14 cellular contexts compared by ENCODE assay signal in the genomic region with DNA sequence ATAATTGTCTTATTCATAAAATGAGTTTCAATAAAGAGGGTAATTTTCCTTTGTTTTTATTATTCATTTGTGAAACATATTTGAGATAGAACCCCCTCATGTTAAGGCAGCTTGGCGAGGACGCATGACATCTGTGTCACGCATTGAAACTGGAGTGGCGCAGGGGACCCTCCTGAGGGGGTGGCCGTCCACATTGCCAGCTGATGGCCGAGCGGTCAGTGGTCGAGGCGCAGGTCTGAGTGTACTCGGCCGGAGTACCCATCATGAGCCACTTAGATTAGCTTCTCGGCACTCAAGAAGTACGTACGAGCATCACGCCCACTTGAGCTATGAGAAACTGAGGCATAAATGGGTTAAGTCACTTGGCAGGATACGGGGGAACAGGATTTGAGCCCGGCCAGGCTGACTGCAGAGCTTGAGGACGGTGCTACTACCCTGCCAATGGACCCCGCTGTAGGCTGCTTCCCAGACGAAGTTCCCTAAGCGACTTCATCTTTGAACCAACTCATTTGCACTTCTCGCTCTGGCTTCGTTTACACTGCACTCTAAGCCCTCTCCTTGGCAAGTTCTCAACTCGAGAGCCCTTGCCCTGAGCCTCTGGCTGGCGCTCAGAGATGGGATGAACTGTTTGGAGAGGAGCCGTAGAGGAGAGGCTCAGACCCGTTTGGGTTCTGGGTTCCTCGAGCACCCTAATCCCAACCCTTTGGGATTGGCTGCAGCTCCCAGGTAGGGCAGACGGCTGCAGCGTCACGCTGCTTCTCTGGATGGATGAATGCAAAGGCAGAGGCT.
A peak's percentile ranks its signal among the peaks of the same experiment; 100 is the strongest.
DNase-seq lines count a peak whose midpoint lies in the region; ATAC-seq lines count a peak whose summit lies in the region.
"Had no signal": no experiment of that assay in that cellular context is flagged by ENCODE, and none has a peak within 500 bp of the region (broad histone marks: within the 10 kb centered on the region; RNA-seq: fewer than 3 reads in every experiment).

No MANE protein-coding gene starts in this region.

- H3K27me3 Mint-ChIP-seq in activated CD8-positive, alpha-beta memory T cell treated with anti-CD3 and anti-CD28 coated beads, Interleukin-2, amount 10 ng/mL, durations not matched to agents 7 days and 5 days = peaks cover 26% of the 10 kb centered on the region
- H3K27me3 Mint-ChIP-seq in activated naive CD8-positive, alpha-beta T cell treated with anti-CD3 and anti-CD28 coated beads, Interleukin-2, amount 50 U/mL, for 24 hours = no peaks in the 10 kb centered on the region
- no peaks in the 10 kb centered on the region for H3K27me3 Mint-ChIP-seq in stimulated activated naive B cell treated with anti-CD40 and anti-IgM and Interleukin-4, amounts not matched to agents 10 μg/mL and 1 μg/mL and 100 μg/mL, for 72 hours

- H3K9me2 ChIP-seq in GM23248 (ENCODE audit: insufficient read depth) = no peaks in the 10 kb centered on the region

- peaks cover 2% of the 10 kb centered on the region for H3K9me3 Mint-ChIP-seq in activated CD8-positive, alpha-beta memory T cell treated with anti-CD3 and anti-CD28 coated beads, Interleukin-2, amount 10 ng/mL, durations not matched to agents 7 days and 5 days (ENCODE audit: low read depth)
- no peaks in the 10 kb centered on the region for H3K9me3 Mint-ChIP-seq in activated naive CD8-positive, alpha-beta T cell treated with anti-CD3 and anti-CD28 coated beads, Interleukin-2, amount 50 U/mL, for 24 hours
- peaks cover 0 to 2% of the 10 kb centered on the region in 2 donors for H3K9me3 Mint-ChIP-seq in stimulated activated naive B cell treated with anti-CD40 and anti-IgM and Interleukin-4, amounts not matched to agents 10 μg/mL and 1 μg/mL and 100 μg/mL, for 72 hours
- H3K9me3 Mint-ChIP-seq: activated T-helper 2 cell treated with anti-CD3 and anti-CD28 coated beads, Interferon-gamma antibody, Interleukin-2, Interleukin-4, amounts not matched to agents 10 μg/mL and 5 μg/mL and 100 μg/mL, durations not matched to agents 14 hours and 24 hours and 36 hours; endodermal cell had no signal

- no peak overlapping the region for H3K9ac ChIP-seq in GM23248

- H2AFZ ChIP-seq in GM23248 = no peak overlapping the region
- H2AFZ ChIP-seq: PC-9 had no signal

- no peaks in the 10 kb centered on the region for H4K20me1 ChIP-seq in GM23248 (ENCODE audit: insufficient read depth)

- no peaks in the 10 kb centered on the region for H3K79me2 ChIP-seq in GM23248 (ENCODE audit: insufficient read depth)

- CTCF ChIA-PET in activated CD8-positive, alpha-beta memory T cell treated with anti-CD3 and anti-CD28 coated beads, Interleukin-2, amount 10 ng/mL, durations not matched to agents 7 days and 5 days (lab: Charles Lee) = interaction anchor here (1.2 kb wide), 1 partner anchor 115 kb away, joined by 3 read pairs; no protein-coding TSS in a partner anchor

- H3F3A ChIP-seq in GM23248 (ENCODE audit: insufficient read depth) = no peaks in the 10 kb centered on the region

- H3K4me3 ChIP-seq in GM23248 = 0 out of 2 replicates have a peak overlapping the region, but pooled peaks have one; percentile 15
- H3K4me3 ChIP-seq: PC-9 had no signal

- DNase-seq in activated CD8-positive, alpha-beta memory T cell treated with anti-CD3 and anti-CD28 coated beads, Interleukin-2, amount 10 ng/mL, durations not matched to agents 7 days and 5 days = no peak
- no peak for DNase-seq in activated CD8-positive, alpha-beta memory T cell treated with anti-CD3 and anti-CD28 coated beads for 24 hours
- DNase-seq in GM23248 (no peak), NCI-H1105 (lab: John Stamatoyannopoulos, UW) (no peak), D341Med (ENCODE audit: low spot score) (no peak)
- no peak for DNase-seq in activated naive CD8-positive, alpha-beta T cell treated with anti-CD3 and anti-CD28 coated beads, Interleukin-2, amount 50 U/mL, for 24 hours
- no peak for DNase-seq in stimulated activated naive B cell treated with anti-CD40 and anti-IgM and Interleukin-4, amounts not matched to agents 10 μg/mL and 1 μg/mL and 100 μg/mL, for 72 hours
- DNase-seq: HCEC 1CT, left cardiac atrium, PC-9 had no signal

- H3K27ac Mint-ChIP-seq in activated CD8-positive, alpha-beta memory T cell treated with anti-CD3 and anti-CD28 coated beads, Interleukin-2, amount 10 ng/mL, durations not matched to agents 7 days and 5 days = no peak overlapping the region
- H3K27ac Mint-ChIP-seq in activated naive CD8-positive, alpha-beta T cell treated with anti-CD3 and anti-CD28 coated beads, Interleukin-2, amount 50 U/mL, for 24 hours = no peak overlapping the region
- no peak overlapping the region for H3K27ac Mint-ChIP-seq in stimulated activated naive B cell treated with anti-CD40 and anti-IgM and Interleukin-4, amounts not matched to agents 10 μg/mL and 1 μg/mL and 100 μg/mL, for 72 hours
- H3K27ac Mint-ChIP-seq: activated T-helper 2 cell treated with anti-CD3 and anti-CD28 coated beads, Interferon-gamma antibody, Interleukin-2, Interleukin-4, amounts not matched to agents 10 μg/mL and 5 μg/mL and 100 μg/mL, durations not matched to agents 14 hours and 24 hours and 36 hours; endodermal cell had no signal

- no peaks in the 10 kb centered on the region for H3K36me3 Mint-ChIP-seq in activated CD8-positive, alpha-beta memory T cell treated with anti-CD3 and anti-CD28 coated beads, Interleukin-2, amount 10 ng/mL, durations not matched to agents 7 days and 5 days
- no peaks in the 10 kb centered on the region for H3K36me3 Mint-ChIP-seq in activated naive CD8-positive, alpha-beta T cell treated with anti-CD3 and anti-CD28 coated beads, Interleukin-2, amount 50 U/mL, for 24 hours (ENCODE audit: low read depth)
- peaks cover 0 to 1% of the 10 kb centered on the region in 2 donors for H3K36me3 Mint-ChIP-seq in stimulated activated naive B cell treated with anti-CD40 and anti-IgM and Interleukin-4, amounts not matched to agents 10 μg/mL and 1 μg/mL and 100 μg/mL, for 72 hours

- 4 to 6% methylated on average over 31 of the region's 31 CpGs for WGBS in GM23248 (ENCODE audit: low coverage in 1 of 2, low lambda C conversion rate in 2 of 2, missing lambda C conversion rate in 2 of 2), 2 experiments

- no peak overlapping the region for H3K27ac ChIP-seq in GM23248
- H3K27ac ChIP-seq: PC-9 had no signal

- in situ Hi-C loops in GM23248 (cut with MboI) = no loop called here

- H3K36me3 ChIP-seq in GM23248 (ENCODE audit: low read depth) = no peaks in the 10 kb centered on the region

- no peak for ATAC-seq in activated CD8-positive, alpha-beta memory T cell treated with anti-CD3 and anti-CD28 coated beads, Interleukin-2, amount 10 ng/mL, durations not matched to agents 7 days and 5 days
- no peak for ATAC-seq in activated naive CD8-positive, alpha-beta T cell treated with anti-CD3 and anti-CD28 coated beads, Interleukin-2, amount 50 U/mL, for 24 hours
- ATAC-seq in stimulated activated naive B cell treated with anti-CD40 and anti-IgM and Interleukin-4, amounts not matched to agents 10 μg/mL and 1 μg/mL and 100 μg/mL, for 72 hours (replicated peaks) = no peak
- no peak for ATAC-seq in HG02763 (IDR thresholded peaks at IDR 0.05; ENCODE audit: unreplicated experiment)
- ATAC-seq: left cardiac atrium, SK-N-SH treated with all-trans-retinoic acid at 6 μM for 48 hours had no signal

- peaks cover 16% of the 10 kb centered on the region for H3K27me3 ChIP-seq in GM23248 (replicated peaks; ENCODE audit: insufficient read depth)

- H3K4me1 Mint-ChIP-seq in activated CD8-positive, alpha-beta memory T cell treated with anti-CD3 and anti-CD28 coated beads, Interleukin-2, amount 10 ng/mL, durations not matched to agents 7 days and 5 days = peaks cover 9% of the 10 kb centered on the region
- peaks cover 13% of the 10 kb centered on the region for H3K4me1 Mint-ChIP-seq in activated naive CD8-positive, alpha-beta T cell treated with anti-CD3 and anti-CD28 coated beads, Interleukin-2, amount 50 U/mL, for 24 hours
- H3K4me1 Mint-ChIP-seq in stimulated activated naive B cell treated with anti-CD40 and anti-IgM and Interleukin-4, amounts not matched to agents 10 μg/mL and 1 μg/mL and 100 μg/mL, for 72 hours = peaks cover 37 to 52% of the 10 kb centered on the region in 2 donors

- no peaks in the 10 kb centered on the region for H3K4me1 ChIP-seq in GM23248 (ENCODE audit: insufficient read depth)

- H3K4me2 ChIP-seq in GM23248 (ENCODE audit: unreplicated experiment) = peak overlapping the region; percentile 35
- H3K4me2 ChIP-seq: PC-9 had no signal

- H3K4me3 Mint-ChIP-seq in activated CD8-positive, alpha-beta memory T cell treated with anti-CD3 and anti-CD28 coated beads, Interleukin-2, amount 10 ng/mL, durations not matched to agents 7 days and 5 days = peak overlapping the region; percentile 56
- H3K4me3 Mint-ChIP-seq in activated naive CD8-positive, alpha-beta T cell treated with anti-CD3 and anti-CD28 coated beads, Interleukin-2, amount 50 U/mL, for 24 hours = peak overlapping the region; percentile 77
- peak overlapping the region; percentile 90 to 96 for H3K4me3 Mint-ChIP-seq in stimulated activated naive B cell treated with anti-CD40 and anti-IgM and Interleukin-4, amounts not matched to agents 10 μg/mL and 1 μg/mL and 100 μg/mL, for 72 hours
- H3K4me3 Mint-ChIP-seq: endodermal cell had no signal

- no peaks in the 10 kb centered on the region for H3K9me3 ChIP-seq in GM23248 (ENCODE audit: low read depth)
